28 cellular contexts compared by ENCODE assay signal in genomic region chr13:108921238-108921637, GRCh38.
"Had no signal": no experiment of that assay in that cellular context is flagged by ENCODE, and none has a peak within 500 bp of the region (broad histone marks: within the 10 kb centered on the region; RNA-seq: fewer than 3 reads in every experiment).

No MANE protein-coding gene starts in this region.

- H3K4me3 Mint-ChIP-seq: natural killer cell; nephron; neural progenitor cell; stimulated activated effector memory CD8-positive, alpha-beta T cell treated with anti-CD3 and anti-CD28 coated beads, Interleukin-12 subunit alpha, Interleukin-12 subunit beta, amount 100 ng/mL, for 72 hours; stimulated activated naive B cell treated with anti-CD40 and anti-IgM and Interleukin-4, amounts not matched to agents 10 μg/mL and 1 μg/mL and 100 μg/mL, for 72 hours; stimulated activated naive CD8-positive, alpha-beta T cell treated with anti-CD3 and anti-CD28 coated beads, Interleukin-15, Interleukin-2, amounts not matched to agents 100 ng/mL and 50 ng/mL, for 24 hours had no signal

- FAIRE-seq: small intestine had no signal

- H3K9me3 Mint-ChIP-seq: natural killer cell; nephron; neural progenitor cell; stimulated activated naive B cell treated with anti-CD40 and anti-IgM and Interleukin-4, amounts not matched to agents 10 μg/mL and 1 μg/mL and 100 μg/mL, for 72 hours; stimulated activated naive CD8-positive, alpha-beta T cell treated with anti-CD3 and anti-CD28 coated beads, Interleukin-15, Interleukin-2, amounts not matched to agents 100 ng/mL and 50 ng/mL, for 24 hours had no signal

- H3K36me3 Mint-ChIP-seq: natural killer cell; neural progenitor cell; stimulated activated effector memory CD8-positive, alpha-beta T cell treated with anti-CD3 and anti-CD28 coated beads, Interleukin-12 subunit alpha, Interleukin-12 subunit beta, amount 100 ng/mL, for 72 hours; stimulated activated naive B cell treated with anti-CD40 and anti-IgM and Interleukin-4, amounts not matched to agents 10 μg/mL and 1 μg/mL and 100 μg/mL, for 72 hours had no signal

- H3K27ac ChIP-seq: neural progenitor cell, ovary, parathyroid adenoma, psoas muscle, right lobe of liver, sigmoid colon, stomach, thoracic aorta, thyroid gland, tibial nerve, upper lobe of right lung, uterus had no signal

- DNase-seq: natural killer cell; occipital lobe; ovary; posterior cingulate gyrus; psoas muscle; right cardiac atrium; right lobe of liver; sigmoid colon; small intestine; stimulated activated CD4-positive, alpha-beta T cell treated with anti-CD3 and anti-CD28 coated beads, Interleukin-15, amount 100 ng/mL, for 24 hours; stimulated activated CD4-positive, alpha-beta T cell treated with anti-CD3 and anti-CD28 coated beads, Interleukin-2, amount 100 ng/mL, for 24 hours; stimulated activated CD4-positive, alpha-beta T cell treated with anti-CD3 and anti-CD28 coated beads, Interleukin-2, amount 100 ng/mL, for 48 hours; stimulated activated CD4-positive, alpha-beta T cell treated with anti-CD3 and anti-CD28 coated beads, Interleukin-4, amount 100 ng/mL, for 24 hours; stimulated activated naive B cell treated with anti-CD40 and anti-IgM and Interleukin-4, amounts not matched to agents 10 μg/mL and 1 μg/mL and 100 μg/mL, for 72 hours; stimulated activated naive CD4-positive, alpha-beta T cell treated with Interleukin-2 at 50 U/mL for 16 hours; stomach; thyroid gland; trophoblast cell; upper lobe of right lung; uterus had no signal

- ATAC-seq: natural killer cell; psoas muscle; right cardiac atrium; right lobe of liver; stimulated activated effector memory CD8-positive, alpha-beta T cell treated with anti-CD3 and anti-CD28 coated beads, Interleukin-12 subunit alpha, Interleukin-12 subunit beta, amount 100 ng/mL, for 72 hours; stimulated activated naive B cell treated with anti-CD40 and anti-IgM and Interleukin-4, amounts not matched to agents 10 μg/mL and 1 μg/mL and 100 μg/mL, for 72 hours; upper lobe of right lung had no signal

- H3K27ac Mint-ChIP-seq: natural killer cell; nephron; neural progenitor cell; progenitor cell of endocrine pancreas; stimulated activated effector memory CD8-positive, alpha-beta T cell treated with anti-CD3 and anti-CD28 coated beads, Interleukin-12 subunit alpha, Interleukin-12 subunit beta, amount 100 ng/mL, for 72 hours; stimulated activated naive B cell treated with anti-CD40 and anti-IgM and Interleukin-4, amounts not matched to agents 10 μg/mL and 1 μg/mL and 100 μg/mL, for 72 hours; stimulated activated naive CD8-positive, alpha-beta T cell treated with anti-CD3 and anti-CD28 coated beads, Interleukin-15, Interleukin-2, amounts not matched to agents 100 ng/mL and 50 ng/mL, for 24 hours had no signal

- H3K27me3 Mint-ChIP-seq: stimulated activated naive CD8-positive, alpha-beta T cell treated with anti-CD3 and anti-CD28 coated beads, Interleukin-15, Interleukin-2, amounts not matched to agents 100 ng/mL and 50 ng/mL, for 24 hours had no signal
